ENCODE assay signal across 8 cellular contexts in the genomic region with DNA sequence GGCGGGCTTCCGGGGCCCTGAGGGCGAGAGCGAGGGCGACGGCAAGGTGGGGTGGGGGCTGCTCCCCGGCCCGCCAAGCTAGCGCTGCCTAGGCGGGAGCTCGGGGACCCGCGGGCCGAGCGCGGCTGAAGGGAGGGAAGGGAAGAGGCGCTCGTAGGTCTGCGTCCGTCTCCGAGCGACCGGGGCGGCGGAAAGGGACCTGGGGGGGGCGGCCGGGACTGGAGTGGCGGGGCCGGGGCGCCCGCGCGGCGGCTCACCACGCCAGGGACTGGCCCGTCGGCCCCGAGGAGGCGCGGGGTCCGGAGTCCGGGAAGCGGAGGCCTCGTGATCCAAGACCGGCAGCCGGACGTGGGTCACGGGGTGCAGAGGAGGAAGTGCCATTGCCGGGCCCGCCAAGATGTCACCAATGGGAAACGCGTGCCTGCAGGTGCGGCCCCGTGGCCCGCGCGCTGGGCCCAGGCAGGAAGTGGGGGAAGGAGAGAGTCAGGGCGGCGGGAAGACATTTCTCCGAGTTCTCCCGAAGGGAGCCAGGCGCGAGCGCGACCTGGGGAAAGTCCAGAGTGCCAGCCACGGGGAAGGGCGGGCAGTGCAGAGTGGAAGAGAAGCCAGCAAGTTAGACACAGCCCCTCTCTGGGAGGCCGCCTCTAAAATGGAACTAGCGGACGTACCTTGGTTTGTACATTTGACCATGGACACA. TPM values are rescaled to one million over a fixed set of nuclear protein-coding genes. Genes with fewer than 3 reads are reported as not detected.
A peak's percentile ranks its signal among the peaks of the same experiment; 100 is the strongest.
DNase-seq lines count a peak whose midpoint lies in the region; ATAC-seq and TF ChIP-seq lines count a peak whose summit lies in the region.

No MANE protein-coding gene starts in this region.

- peak overlapping the region; percentile 58 for H2AFZ ChIP-seq in DND-41 (ENCODE audit: low read depth, low read length)

- H3K4me1 ChIP-seq in DND-41 (ENCODE audit: insufficient read depth, low read length) = peaks cover 78% of the 10 kb centered on the region
- H3K4me1 ChIP-seq in thyroid gland = peaks cover 30 to 37% of the 10 kb centered on the region in 2 donors

- peaks cover 99% of the 10 kb centered on the region for H3K79me2 ChIP-seq in DND-41 (ENCODE audit: insufficient read depth, low read length)

- 1 to 2% methylated on average over 34 to 43 of the region's 70 CpGs for WGBS in thyroid gland, 2 donors

- peak; percentile 80 for ATAC-seq in DND-41 (ENCODE audit: insufficient read depth, low read depth)
- ATAC-seq in GM21723 (IDR thresholded peaks at IDR 0.05; ENCODE audit: unreplicated experiment) = peak; percentile 86

- peaks cover 77% of the 10 kb centered on the region for H4K20me1 ChIP-seq in DND-41 (ENCODE audit: insufficient read depth, low read length)

- H3K9me3 Mint-ChIP-seq in activated naive CD4-positive, alpha-beta T cell treated with anti-CD3 and anti-CD28 coated beads, Interleukin-2, amount 10 ng/mL, durations not matched to agents 7 days and 5 days = no peaks in the 10 kb centered on the region

- no peak for TF ChIP-seq RAD21 in Ishikawa (IDR thresholded peaks at IDR 0.05; ENCODE audit: low read depth)

- H3K27me3 Mint-ChIP-seq in activated naive CD4-positive, alpha-beta T cell treated with anti-CD3 and anti-CD28 coated beads, Interleukin-2, amount 10 ng/mL, durations not matched to agents 7 days and 5 days = no peaks in the 10 kb centered on the region

- H3K4me1 Mint-ChIP-seq in activated naive CD4-positive, alpha-beta T cell treated with anti-CD3 and anti-CD28 coated beads, Interleukin-2, amount 10 ng/mL, durations not matched to agents 7 days and 5 days = peaks cover 78% of the 10 kb centered on the region

- peak overlapping the region; percentile 94 for H3K4me2 ChIP-seq in DND-41 (ENCODE audit: insufficient read depth, low read length)

- TF ChIP-seq CTCF in DND-41 (IDR thresholded peaks at IDR 0.05; ENCODE audit: borderline replicate concordance, extremely low read depth, low read length, poor library complexity, severe bottlenecking) = no peak
- no peak for TF ChIP-seq CTCF in thyroid gland (IDR thresholded peaks at IDR 0.05)

- H3K27me3 ChIP-seq in DND-41 (ENCODE audit: insufficient read depth, low read length, poor library complexity) (no peaks in the 10 kb centered on the region), thyroid gland (no peaks in the 10 kb centered on the region)

- peak overlapping the region; percentile 98 for H3K9ac ChIP-seq in DND-41 (ENCODE audit: low read depth, low read length)

- DNase-seq in DND-41 (peak; percentile 91), SIG-M5 (lab: John Stamatoyannopoulos, UW) (peak; percentile 59), germinal center (ENCODE audit: low spot score) (peak; percentile 87), nucleus accumbens (lab: John Stamatoyannopoulos, UW) (peak in 55 of 56 donors; percentile 22 to 89 (median 75)), thyroid gland (peak; percentile 93)
- peak; percentile 90 for DNase-seq in activated naive CD4-positive, alpha-beta T cell treated with anti-CD3 and anti-CD28 coated beads, Interleukin-2, amount 10 ng/mL, durations not matched to agents 7 days and 5 days

- peak overlapping the region; percentile 91 for H3K27ac Mint-ChIP-seq in activated naive CD4-positive, alpha-beta T cell treated with anti-CD3 and anti-CD28 coated beads, Interleukin-2, amount 10 ng/mL, durations not matched to agents 7 days and 5 days

- CTCF ChIA-PET in activated naive CD4-positive, alpha-beta T cell treated with anti-CD3 and anti-CD28 coated beads, Interleukin-2, amount 10 ng/mL, durations not matched to agents 7 days and 5 days (lab: Charles Lee) = interaction anchor here (0.6 kb wide), 1 partner anchor 17 kb away, joined by 3 read pairs; no protein-coding TSS in a partner anchor

- H3K27ac ChIP-seq in DND-41 (ENCODE audit: low read length) (peak overlapping the region; percentile 99), thyroid gland (peak overlapping the region; percentile 98 to 100 (median 100))

- peak overlapping the region; percentile 28 to 68 for H3K4me3 ChIP-seq in DND-41 (ENCODE audit: low read depth in 1 of 2, low read length in 2 of 2)
- H3K4me3 ChIP-seq in thyroid gland (replicated peaks in 1 of 3) = peak overlapping the region in 2 of 3 donors; percentile 59 to 81

- no peak for TF ChIP-seq EP300 in Ishikawa (IDR thresholded peaks at IDR 0.05; ENCODE audit: borderline replicate concordance)

- peak overlapping the region; percentile 84 for H3K4me3 Mint-ChIP-seq in activated naive CD4-positive, alpha-beta T cell treated with anti-CD3 and anti-CD28 coated beads, Interleukin-2, amount 10 ng/mL, durations not matched to agents 7 days and 5 days

- peaks cover 76% of the 10 kb centered on the region for H3K36me3 Mint-ChIP-seq in activated naive CD4-positive, alpha-beta T cell treated with anti-CD3 and anti-CD28 coated beads, Interleukin-2, amount 10 ng/mL, durations not matched to agents 7 days and 5 days

- H3K9me3 ChIP-seq in DND-41 (ENCODE audit: insufficient read depth, low read length, severe bottlenecking) = no peaks in the 10 kb centered on the region
- H3K9me3 ChIP-seq in thyroid gland = no peaks in the 10 kb centered on the region

- H3K36me3 ChIP-seq in DND-41 (ENCODE audit: insufficient read depth, low read length) (peaks cover 73% of the 10 kb centered on the region), thyroid gland (peaks cover 20 to 23% of the 10 kb centered on the region in 2 donors)

- TF ChIP-seq POLR2A in thyroid gland (IDR thresholded peaks at IDR 0.05) = peak; percentile 60 to 69

- intact Hi-C loops in thyroid gland (cut with DNase I) = no loop called here

TF ChIP-seq in Ishikawa, 13 proteins besides CTCF, POLR2A, EP300 and RAD21:
- TF ChIP-seq ZBTB7A (IDR thresholded peaks at IDR 0.05; ENCODE audit: low read depth) (no peak), TAF1 (IDR thresholded peaks at IDR 0.05; ENCODE audit: low read depth) (peak; percentile 75), TCF12 (IDR thresholded peaks at IDR 0.05; ENCODE audit: low read depth) (peak; percentile 71; the same call in 1 of the 2 replicates), USF1 (IDR thresholded peaks at IDR 0.05) (peak; percentile 94), YY1 (IDR thresholded peaks at IDR 0.05; ENCODE audit: low read depth) (peak; percentile 70), MAX (IDR thresholded peaks at IDR 0.05) (peak; percentile 96), CREB1 (IDR thresholded peaks at IDR 0.05; ENCODE audit: low read depth) (no peak), EGR1 (IDR thresholded peaks at IDR 0.05) (no peak), CEBPB (IDR thresholded peaks at IDR 0.05) (no peak), FOXM1 (IDR thresholded peaks at IDR 0.05; ENCODE audit: borderline replicate concordance, low read depth) (peak; percentile 24; the same call in 1 of the 2 replicates), NFIC (IDR thresholded peaks at IDR 0.05) (peak; percentile 43), TEAD4 (IDR thresholded peaks at IDR 0.05) (0 out of 2 replicates have a peak, but pooled peaks have one; percentile 6)
- TF ChIP-seq, protein P1, sequence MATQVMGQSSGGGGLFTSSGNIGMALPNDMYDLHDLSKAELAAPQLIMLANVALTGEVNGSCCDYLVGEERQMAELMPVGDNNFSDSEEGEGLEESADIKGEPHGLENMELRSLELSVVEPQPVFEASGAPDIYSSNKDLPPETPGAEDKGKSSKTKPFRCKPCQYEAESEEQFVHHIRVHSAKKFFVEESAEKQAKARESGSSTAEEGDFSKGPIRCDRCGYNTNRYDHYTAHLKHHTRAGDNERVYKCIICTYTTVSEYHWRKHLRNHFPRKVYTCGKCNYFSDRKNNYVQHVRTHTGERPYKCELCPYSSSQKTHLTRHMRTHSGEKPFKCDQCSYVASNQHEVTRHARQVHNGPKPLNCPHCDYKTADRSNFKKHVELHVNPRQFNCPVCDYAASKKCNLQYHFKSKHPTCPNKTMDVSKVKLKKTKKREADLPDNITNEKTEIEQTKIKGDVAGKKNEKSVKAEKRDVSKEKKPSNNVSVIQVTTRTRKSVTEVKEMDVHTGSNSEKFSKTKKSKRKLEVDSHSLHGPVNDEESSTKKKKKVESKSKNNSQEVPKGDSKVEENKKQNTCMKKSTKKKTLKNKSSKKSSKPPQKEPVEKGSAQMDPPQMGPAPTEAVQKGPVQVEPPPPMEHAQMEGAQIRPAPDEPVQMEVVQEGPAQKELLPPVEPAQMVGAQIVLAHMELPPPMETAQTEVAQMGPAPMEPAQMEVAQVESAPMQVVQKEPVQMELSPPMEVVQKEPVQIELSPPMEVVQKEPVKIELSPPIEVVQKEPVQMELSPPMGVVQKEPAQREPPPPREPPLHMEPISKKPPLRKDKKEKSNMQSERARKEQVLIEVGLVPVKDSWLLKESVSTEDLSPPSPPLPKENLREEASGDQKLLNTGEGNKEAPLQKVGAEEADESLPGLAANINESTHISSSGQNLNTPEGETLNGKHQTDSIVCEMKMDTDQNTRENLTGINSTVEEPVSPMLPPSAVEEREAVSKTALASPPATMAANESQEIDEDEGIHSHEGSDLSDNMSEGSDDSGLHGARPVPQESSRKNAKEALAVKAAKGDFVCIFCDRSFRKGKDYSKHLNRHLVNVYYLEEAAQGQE (IDR thresholded peaks at IDR 0.05; ENCODE audit: low read depth) = no peak

RNA-seq across cellular contexts. Expression of gene HNRNPF, which starts 11.9 kb away (rescaled TPM):
- 100 to 1,000 TPM; 148 to 158 (median 155) TPM for total RNA-seq in thyroid gland

RNA-seq across cellular contexts. Expression of gene FXYD4, which starts 25.6 kb away (rescaled TPM):
- not detected for total RNA-seq in thyroid gland

RNA-seq across cellular contexts. Expression of gene ZNF487, which starts 39.8 kb away (rescaled TPM):
- 10 to 100 TPM; 11.9 to 21.7 (median 19.9) TPM for total RNA-seq in thyroid gland

Comparison
In these comparisons a context has a peak if more than half of its experiments do, and no peak if none do; other contexts are left out.
1. Peak in every context shown above with its lines: DNase-seq, ATAC-seq, H3K4me3 ChIP-seq and H3K27ac ChIP-seq.